Comparison of ENCODE assay signal across 25 cellular contexts in the genomic region with DNA sequence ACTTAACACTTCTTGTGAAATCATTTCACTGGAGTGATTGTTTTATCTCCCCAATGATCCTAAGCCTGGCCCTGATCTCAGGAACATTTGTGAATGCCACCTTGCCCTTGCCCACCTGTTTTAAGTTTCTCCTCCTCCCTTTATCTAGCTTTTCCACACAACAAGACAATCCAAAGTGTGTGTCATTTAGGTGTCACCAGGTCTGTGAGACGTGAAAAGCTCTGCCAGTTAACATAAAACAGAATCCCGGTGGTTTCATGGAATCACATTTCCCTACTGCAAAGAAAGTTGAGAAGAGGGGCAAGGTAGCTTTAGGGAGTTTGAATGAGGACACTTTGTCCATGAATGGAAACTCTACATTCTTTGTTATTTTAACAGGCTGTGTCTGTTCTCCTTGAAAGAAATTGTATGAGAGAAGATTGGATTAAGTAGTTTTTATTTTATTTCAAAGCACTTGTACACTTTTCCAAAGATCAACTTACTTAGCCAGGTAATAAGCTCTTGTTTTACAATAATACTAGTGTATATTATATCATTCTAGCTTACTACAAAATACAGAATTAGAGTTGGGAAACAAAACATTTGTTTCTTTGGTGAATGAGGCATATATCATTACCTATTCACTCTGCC.
"Had no signal": no experiment of that assay in that cellular context is flagged by ENCODE, and none has a peak within 500 bp of the region (broad histone marks: within the 10 kb centered on the region; RNA-seq: fewer than 3 reads in every experiment).

No MANE protein-coding gene starts in this region.

- H3K36me3 ChIP-seq: SJSA1 had no signal

- H3K27ac ChIP-seq: SJSA1 had no signal

- H3K4me3 ChIP-seq: SJSA1 had no signal

- H3K4me1 ChIP-seq: SJSA1 had no signal

- H3K27me3 ChIP-seq: SJSA1 had no signal

- DNase-seq: activated B cell treated with CpG ODN at 0.5 μM for 24 hours; activated CD4-positive, alpha-beta memory T cell treated with anti-CD3 and anti-CD28 coated beads for 36 hours; activated CD4-positive, alpha-beta T cell treated with anti-CD3 and anti-CD28 coated beads, Interleukin-2, amount 10 ng/mL, durations not matched to agents 7 days and 5 days; activated CD8-positive, alpha-beta memory T cell treated with anti-CD3 and anti-CD28 coated beads for 24 hours; activated effector memory CD4-positive, alpha-beta T cell treated with anti-CD3 and anti-CD28 coated beads, Interleukin-2, amount 50 U/mL, for 16 hours; activated naive CD4-positive, alpha-beta T cell treated with Interleukin-2 at 50 U/mL for 16 hours; activated naive CD8-positive, alpha-beta T cell treated with anti-CD3 and anti-CD28 coated beads, Interleukin-2, amount 50 U/mL, for 24 hours; activated T-cell treated with anti-CD3 and anti-CD28 coated beads, Interleukin-2, amount 50 U/mL, for 4 hours; amniotic stem cell; KG1; MV-4-11; NCI-H1092 treated with DMSO at 0.1 percent for 48 hours; NCI-H1417 treated with DMSO at 0.1 percent for 48 hours; NCI-H1694; NCI-H2029 treated with DMSO at 0.1 percent for 48 hours; NCI-H2227 treated with DMSO at 0.1 percent for 48 hours; NCI-H446 treated with DMSO at 0.1 percent for 48 hours; NCI-H524 treated with DMSO at 0.1 percent for 48 hours; NCI-H82; Right ventricle myocardium superior; RPMI8226; T-cell; T-helper 2 cell; T1000 had no signal

- H3K9me3 ChIP-seq: SJSA1 had no signal
